29 cellular contexts compared by ENCODE assay signal in the genomic region with DNA sequence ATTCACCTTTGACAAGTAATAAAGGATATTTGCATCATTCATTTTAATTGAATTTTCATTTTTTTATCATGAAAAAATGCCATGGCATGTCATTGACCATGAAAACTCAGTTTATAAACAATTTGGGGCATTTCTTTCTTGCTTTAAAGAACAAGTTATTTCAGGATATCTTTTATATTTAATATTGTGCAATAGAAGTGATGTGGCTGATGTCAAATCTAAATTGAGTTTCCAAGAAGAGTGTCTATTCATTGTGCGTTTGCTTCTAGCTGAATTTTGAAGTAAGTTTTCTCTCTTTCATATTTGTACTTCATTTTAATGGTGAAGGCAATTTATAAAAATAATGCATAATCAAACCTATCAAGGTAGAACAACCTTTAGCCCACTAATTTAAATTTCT.
"Had no signal": no experiment of that assay in that cellular context is flagged by ENCODE, and none has a peak within 500 bp of the region (broad histone marks: within the 10 kb centered on the region; RNA-seq: fewer than 3 reads in every experiment).

No MANE protein-coding gene starts in this region.

- H3K27ac Mint-ChIP-seq: mesothelial cell of epicardium; naive B cell; natural killer cell; nephron progenitor cell; stimulated activated naive B cell treated with anti-CD40 and anti-IgM and Interleukin-4, amounts not matched to agents 10 μg/mL and 1 μg/mL and 100 μg/mL, for 72 hours had no signal

- ATAC-seq: heart right ventricle; left colon; left lung; natural killer cell; right lobe of liver; stimulated activated naive B cell treated with anti-CD40 and anti-IgM and Interleukin-4, amounts not matched to agents 10 μg/mL and 1 μg/mL and 100 μg/mL, for 72 hours; stimulated activated naive CD8-positive, alpha-beta T cell treated with anti-CD3 and anti-CD28 coated beads, Interleukin-15, Interleukin-2, amounts not matched to agents 100 U/mL and 50 U/mL, for 24 hours; upper lobe of right lung had no signal

- H3K36me3 Mint-ChIP-seq: mesothelial cell of epicardium; naive B cell; natural killer cell; stimulated activated naive B cell treated with anti-CD40 and anti-IgM and Interleukin-4, amounts not matched to agents 10 μg/mL and 1 μg/mL and 100 μg/mL, for 72 hours had no signal

- DNase-seq: heart right ventricle; kidney glomerular epithelial cell; left colon; left lung; mesendoderm; naive B cell; natural killer cell; nephron progenitor cell; ovary; right lobe of liver; stimulated activated CD4-positive, alpha-beta T cell treated with anti-CD3 and anti-CD28 coated beads, Interleukin-12 subunit alpha, Interleukin-12 subunit beta, amount 100 ng/mL, for 4 hours; stimulated activated CD4-positive, alpha-beta T cell treated with anti-CD3 and anti-CD28 coated beads, Interleukin-15, amount 100 ng/mL, for 24 hours; stimulated activated CD4-positive, alpha-beta T cell treated with anti-CD3 and anti-CD28 coated beads, Interleukin-2, amount 100 ng/mL, for 24 hours; stimulated activated CD4-positive, alpha-beta T cell treated with anti-CD3 and anti-CD28 coated beads, Interleukin-4, amount 100 ng/mL, for 1 hour; stimulated activated naive B cell treated with anti-CD40 and anti-IgM and Interleukin-4, amounts not matched to agents 10 μg/mL and 1 μg/mL and 100 μg/mL, for 72 hours; stimulated activated naive CD8-positive, alpha-beta T cell treated with anti-CD3 and anti-CD28 coated beads, Interleukin-15, Interleukin-2, amounts not matched to agents 100 U/mL and 50 U/mL, for 24 hours; stomach; tibial artery; trophoblast cell; upper lobe of right lung had no signal

- H3K4me1 Mint-ChIP-seq: mesothelial cell of epicardium; naive B cell; natural killer cell; nephron progenitor cell; stimulated activated naive B cell treated with anti-CD40 and anti-IgM and Interleukin-4, amounts not matched to agents 10 μg/mL and 1 μg/mL and 100 μg/mL, for 72 hours had no signal

- H3K27me3 Mint-ChIP-seq: naive B cell; progenitor cell of endocrine pancreas; stimulated activated naive B cell treated with anti-CD40 and anti-IgM and Interleukin-4, amounts not matched to agents 10 μg/mL and 1 μg/mL and 100 μg/mL, for 72 hours had no signal

- H3K27ac ChIP-seq: heart right ventricle, hepatocyte, left lung, ovary, right atrium auricular region, right lobe of liver, skin epidermis, stomach, suprapubic skin, thoracic aorta, tibial artery, upper lobe of right lung had no signal

- H3K9me3 Mint-ChIP-seq: mesothelial cell of epicardium; naive B cell; natural killer cell; nephron progenitor cell; stimulated activated naive B cell treated with anti-CD40 and anti-IgM and Interleukin-4, amounts not matched to agents 10 μg/mL and 1 μg/mL and 100 μg/mL, for 72 hours had no signal

- H3K4me3 Mint-ChIP-seq: mesothelial cell of epicardium; naive B cell; natural killer cell; nephron progenitor cell; stimulated activated naive B cell treated with anti-CD40 and anti-IgM and Interleukin-4, amounts not matched to agents 10 μg/mL and 1 μg/mL and 100 μg/mL, for 72 hours had no signal

- FAIRE-seq: keratinocyte, urothelium cell line had no signal
